Comparison of ENCODE assay signal across 8 cellular contexts in genomic region chr15:90001683-90002427, GRCh38. TPM values are rescaled to one million over a fixed set of nuclear protein-coding genes. Genes with fewer than 3 reads are reported as not detected.
DNase-seq lines count a peak whose midpoint lies in the region; ATAC-seq, FAIRE-seq and TF ChIP-seq lines count a peak whose summit lies in the region.

No MANE protein-coding gene starts in this region.

- no peaks in the 10 kb centered on the region for H3K36me3 ChIP-seq in KMS-11 (ENCODE audit: insufficient read depth)
- H3K36me3 ChIP-seq in WERI-Rb-1, result no peaks in the 10 kb centered on the region
- H3K36me3 ChIP-seq in bronchial epithelial cell (ENCODE audit: control insufficient read depth, insufficient read depth, low read length), result no peaks in the 10 kb centered on the region

- no peak overlapping the region for H3K4me2 ChIP-seq in KMS-11

- H4K20me1 ChIP-seq in KMS-11 (ENCODE audit: insufficient read depth), result no peaks in the 10 kb centered on the region

- CTCF ChIA-PET in AG04449 (lab: Yijun Ruan, JAX), result interaction anchor here (0.8 kb wide), 1 partner anchor 31 kb away, joined by 3 read pairs; no protein-coding TSS in a partner anchor

- TF ChIP-seq CTCF in AG04449 (IDR thresholded peaks at IDR 0.05; ENCODE audit: insufficient read depth, low read length, missing control alignments) (no peak), KMS-11 (conservative IDR thresholded peaks at IDR 0.05; ENCODE audit: low read depth, low read length) (no peak), WERI-Rb-1 (IDR thresholded peaks at IDR 0.05; ENCODE audit: low read depth, low read length) (no peak), bronchial epithelial cell (IDR thresholded peaks at IDR 0.05; ENCODE audit: insufficient read depth, low read length, severe bottlenecking) (no peak)

- H2AFZ ChIP-seq in KMS-11 (ENCODE audit: low read depth), result peak overlapping the region; percentile 41; the same call in 1 of the 2 replicates

- no peak for FAIRE-seq in bronchial epithelial cell (lab: Jason Lieb, UNC)

- H3K4me1 ChIP-seq in KMS-11 (ENCODE audit: low read depth, poor library complexity, severe bottlenecking), result peaks cover 45% of the 10 kb centered on the region

- H3K27ac Mint-ChIP-seq in immature natural killer cell, result peak overlapping the region; percentile 80 to 98 (median 94)

- POLR2A ChIA-PET in AG04449 (lab: Yijun Ruan, JAX), result interaction anchor here (0.6 to 1.1 kb wide), 2 partner anchors 101 to 108 kb away, joined by 3 to 5 read pairs; partner anchors contain the start of gene AP3S2

- peaks cover 15 to 26% (median 26%) of the 10 kb centered on the region in 3 donors for H3K27me3 Mint-ChIP-seq in immature natural killer cell (ENCODE audit: low read depth in 3 of 3)

- peaks cover 58 to 64% of the 10 kb centered on the region in 2 donors for H3K4me1 Mint-ChIP-seq in immature natural killer cell

- H3K36me3 Mint-ChIP-seq in immature natural killer cell, result no peaks in the 10 kb centered on the region

- H3K9ac ChIP-seq in KMS-11, result peak overlapping the region; percentile 80; the same call in 1 of the 2 replicates

- H3K4me3 Mint-ChIP-seq in immature natural killer cell, result peak overlapping the region; percentile 85 to 94 (median 90)

- no peak for DNase-seq in AG04449 (ENCODE audit: low read depth, low spot score)
- DNase-seq in WERI-Rb-1, result peak; percentile 38
- DNase-seq in bronchial epithelial cell (ENCODE audit: low read depth), result no peak
- DNase-seq in immature natural killer cell, result peak; percentile 73 to 79 (median 78)
- peak; percentile 78 for DNase-seq in stimulated activated CD4-positive, alpha-beta T cell treated with anti-CD3 and anti-CD28 coated beads, Interleukin-15, amount 100 ng/mL, for 24 hours

- ATAC-seq in GM18868 (IDR thresholded peaks at IDR 0.05; ENCODE audit: unreplicated experiment), result peak; percentile 27
- no peak for ATAC-seq in GM18873 (IDR thresholded peaks at IDR 0.05; ENCODE audit: low FRiP score, unreplicated experiment)

- H3K9me3 ChIP-seq in WERI-Rb-1 (ENCODE audit: severe bottlenecking), result no peaks in the 10 kb centered on the region

- peaks cover 40% of the 10 kb centered on the region for H3K79me2 ChIP-seq in KMS-11 (ENCODE audit: insufficient read depth, low read depth)

- H3K27me3 ChIP-seq in KMS-11 (ENCODE audit: insufficient read depth, low read depth) (no peaks in the 10 kb centered on the region), WERI-Rb-1 (ENCODE audit: insufficient read depth, low read depth, severe bottlenecking) (no peaks in the 10 kb centered on the region), bronchial epithelial cell (ENCODE audit: control insufficient read depth, insufficient read depth, low read length) (no peaks in the 10 kb centered on the region)

- H3K9me3 Mint-ChIP-seq in immature natural killer cell, result no peaks in the 10 kb centered on the region

- H3K4me3 ChIP-seq in AG04449 (ENCODE audit: low read depth, low read length) (peak overlapping the region; percentile 64), KMS-11 (IDR thresholded peaks at IDR 0.05; ENCODE audit: insufficient read depth, low read depth, low read length) (no peak overlapping the region), WERI-Rb-1 (ENCODE audit: low read depth, low read length) (peak overlapping the region; percentile 65), bronchial epithelial cell (ENCODE audit: low read depth, low read length) (peak overlapping the region; percentile 67)

- H3K27ac ChIP-seq in KMS-11, result peak overlapping the region; percentile 56
- peak overlapping the region; percentile 63 for H3K27ac ChIP-seq in WERI-Rb-1

RNA-seq across cellular contexts. Expression of gene ZNF710, which starts 0.7 kb away (rescaled TPM):
- 7.6 and 11.9 TPM in 2 replicates for total RNA-seq in bronchial epithelial cell
- 1 to 10 TPM; 1.7 to 3.4 (median 2.3) TPM for polyA plus RNA-seq in immature natural killer cell

Comparison
In these comparisons a context has a peak if more than half of its experiments do, and no peak if none do; other contexts are left out.
1. DNase-seq: peak in WERI-Rb-1 (single experiment), immature natural killer cell (3 of 3) and stimulated activated CD4-positive, alpha-beta T cell treated with anti-CD3 and anti-CD28 coated beads, Interleukin-15, amount 100 ng/mL, for 24 hours (single experiment); none in AG04449 (single experiment) and bronchial epithelial cell (single experiment).